ENCODE assay signal across 20 cellular contexts in genomic region chr4:182695009-182695408, GRCh38.
A peak's percentile ranks its signal among the peaks of the same experiment; 100 is the strongest.
DNase-seq lines count a peak whose midpoint lies in the region; ATAC-seq and TF ChIP-seq lines count a peak whose summit lies in the region.
"Had no signal": no experiment of that assay in that cellular context is flagged by ENCODE, and none has a peak within 500 bp of the region (broad histone marks: within the 10 kb centered on the region; RNA-seq: fewer than 3 reads in every experiment).

No MANE protein-coding gene starts in this region.

- 67% methylated on average over 3 of the region's 3 CpGs for WGBS in heart right ventricle, 2 donors
- 52 to 65% (median 58%) methylated on average over 3 of the region's 3 CpGs for WGBS in psoas muscle, 3 donors

- DNase-seq in Right ventricle myocardium inferior (ENCODE audit: missing footprints) (no peak), cardiac septum (ENCODE audit: low spot score) (no peak), heart right ventricle (peak in 1 of 2 donors; percentile 31), left ventricle myocardium superior (peak; percentile 52), psoas muscle (peak in 1 of 2 donors; percentile 16), C1 segment of cervical spinal cord (lab: John Stamatoyannopoulos, UW) (no peak), GDM1 (lab: John Stamatoyannopoulos, UW) (no peak)
- no peak for DNase-seq in stimulated activated naive CD4-positive, alpha-beta T cell treated with Interleukin-2 at 50 U/mL for 16 hours (lab: John Stamatoyannopoulos, UW)
- DNase-seq: AML-193; BE2C; Calu3; CD4-positive, alpha-beta memory T cell; COR-L47; DMS53; DMS79 treated with DMSO at 0.1 percent for 48 hours; H9 had no signal

- ATAC-seq in Right ventricle myocardium inferior (peak; percentile 84), heart right ventricle (peak in 7 of 8 donors; percentile 82 to 97 (median 88)), left ventricle myocardium superior (peak; percentile 98), psoas muscle (peak; percentile 55 to 88 (median 76))
- ATAC-seq: HCT116 had no signal

- H3K9me3 ChIP-seq in heart right ventricle (no peaks in the 10 kb centered on the region), psoas muscle (no peaks in the 10 kb centered on the region)
- H3K9me3 ChIP-seq: BE2C had no signal

- TF ChIP-seq CTCF in heart right ventricle (IDR thresholded peaks at IDR 0.05) = no peak
- no peak for TF ChIP-seq CTCF in psoas muscle (IDR thresholded peaks at IDR 0.05)

- H3K36me3 ChIP-seq in heart right ventricle (no peaks in the 10 kb centered on the region), psoas muscle (ENCODE audit: insufficient read depth in 1 of 2, low read depth in 1 of 2) (no peaks in the 10 kb centered on the region)

- H3K4me3 ChIP-seq in heart right ventricle (no peak overlapping the region), psoas muscle (no peak overlapping the region)
- H3K4me3 ChIP-seq: BLaER1 treated with 17β-estradiol and CSF1 and Interleukin-3, amounts not matched to agents 10 nM and 100 nM; GM23248 had no signal

- H3K27ac ChIP-seq in heart right ventricle (no peak overlapping the region), psoas muscle (no peak overlapping the region)
- H3K27ac ChIP-seq: 22Rv1; BLaER1 treated with 17β-estradiol and CSF1 and Interleukin-3, amounts not matched to agents 10 nM and 100 nM; GM23248 had no signal

- H3K4me1 ChIP-seq in heart right ventricle (peaks cover 0 to 7% (median 0%) of the 10 kb centered on the region in 9 donors), psoas muscle (no peaks in the 10 kb centered on the region)
- H3K4me1 ChIP-seq: BE2C had no signal

- H3K27me3 ChIP-seq in heart right ventricle (no peaks in the 10 kb centered on the region), psoas muscle (ENCODE audit: insufficient read depth in 3 of 3, low read length in 2 of 3) (no peaks in the 10 kb centered on the region)
- H3K27me3 ChIP-seq: BE2C; BLaER1 treated with 17β-estradiol and CSF1 and Interleukin-3, amounts not matched to agents 10 nM and 100 nM had no signal

- intact Hi-C loops in Right ventricle myocardium inferior (cut with DNase I) = no loop called here
- intact Hi-C loops in cardiac septum (cut with DNase I) = no loop called here
- intact Hi-C loops in heart right ventricle (cut with DNase I) = no loop called here
- intact Hi-C loops in left ventricle myocardium superior (cut with micrococcal nuclease) = no loop called here
- intact Hi-C loops in psoas muscle (cut with DNase I) = no loop called here
